18 cellular contexts compared by ENCODE assay signal in genomic region chr22:23904855-23905254, GRCh38. TPM values are rescaled to one million over a fixed set of nuclear protein-coding genes. Genes with fewer than 3 reads are reported as not detected.
DNase-seq lines count a peak whose midpoint lies in the region; ATAC-seq, FAIRE-seq and TF ChIP-seq lines count a peak whose summit lies in the region.
"Had no signal": no experiment of that assay in that cellular context is flagged by ENCODE, and none has a peak within 500 bp of the region (broad histone marks: within the 10 kb centered on the region; RNA-seq: fewer than 3 reads in every experiment).

No MANE protein-coding gene starts in this region.

- no peaks in the 10 kb centered on the region for H3K9me3 ChIP-seq in HepG2 (ENCODE audit: low read length)
- no peaks in the 10 kb centered on the region for H3K9me3 ChIP-seq in spleen

- H3K36me3 ChIP-seq in HepG2 (replicated peaks in 1 of 2; ENCODE audit: control insufficient read depth in 1 of 2, insufficient read depth in 2 of 2, low read length in 2 of 2) (no peaks in the 10 kb centered on the region), spleen (peaks cover 0 to 4% (median 0%) of the 10 kb centered on the region in 6 donors)

- CTCF ChIA-PET in HepG2 (lab: Yijun Ruan, JAX; ENCODE audit: low intra/inter-chr PET ratio, low total read pairs) = no interaction called here

- no peak overlapping the region for H2AFZ ChIP-seq in HepG2 (ENCODE audit: low read length)

- no peak overlapping the region for H3K4me3 Mint-ChIP-seq in central memory CD8-positive, alpha-beta T cell
- H3K4me3 Mint-ChIP-seq in stimulated activated naive CD8-positive, alpha-beta T cell treated with anti-CD3 and anti-CD28 coated beads, Interleukin-15, amount 100 ng/mL, for 72 hours = no peak overlapping the region
- H3K4me3 Mint-ChIP-seq in stimulated activated memory B cell treated with anti-CD40 and anti-IgM and Interleukin-4, amounts not matched to agents 10 μg/mL and 1 μg/mL and 100 μg/mL, for 72 hours = no peak overlapping the region
- H3K4me3 Mint-ChIP-seq: activated CD4-positive, alpha-beta T cell treated with anti-CD3 and anti-CD28 coated beads, Interleukin-2, amount 10 ng/mL, durations not matched to agents 7 days and 5 days; activated T-cell treated with anti-CD3 and anti-CD28 coated beads, Interleukin-2, amount 50 U/mL, for 24 hours; CD8-positive, alpha-beta T cell; mesothelial cell of epicardium had no signal

- H3K27ac ChIP-seq in HepG2 (ENCODE audit: extremely low read length, insufficient read depth, low read length) (no peak overlapping the region), spleen (peak overlapping the region in 6 of 8 donors; percentile 35 to 66 (median 53))

- TF ChIP-seq EP300 in HepG2 (IDR thresholded peaks at IDR 0.05; ENCODE audit: low read depth in 2 of 2, low read length in 2 of 2) (no peak), HepG2 (CRISPR knock-in tag; IDR thresholded peaks at IDR 0.05; ENCODE audit: borderline replicate concordance) (no peak)

- H3K9me3 Mint-ChIP-seq in central memory CD8-positive, alpha-beta T cell = no peaks in the 10 kb centered on the region
- H3K9me3 Mint-ChIP-seq in stimulated activated naive CD8-positive, alpha-beta T cell treated with anti-CD3 and anti-CD28 coated beads, Interleukin-15, amount 100 ng/mL, for 72 hours = no peaks in the 10 kb centered on the region
- peaks cover 4% of the 10 kb centered on the region for H3K9me3 Mint-ChIP-seq in stimulated activated memory B cell treated with anti-CD40 and anti-IgM and Interleukin-4, amounts not matched to agents 10 μg/mL and 1 μg/mL and 100 μg/mL, for 72 hours
- H3K9me3 Mint-ChIP-seq: activated CD4-positive, alpha-beta T cell treated with anti-CD3 and anti-CD28 coated beads, Interleukin-2, amount 10 ng/mL, durations not matched to agents 7 days and 5 days; activated T-cell treated with anti-CD3 and anti-CD28 coated beads, Interleukin-2, amount 50 U/mL, for 24 hours had no signal

- POLR2A ChIA-PET in HepG2 (lab: Yijun Ruan, JAX) = interaction anchor here (1.0 to 3.2 kb wide), 2 partner anchors 9 to 11 kb away, joined by 3 to 15 read pairs; partner anchors contain the start of gene MIF

- no peaks in the 10 kb centered on the region for H3K79me2 ChIP-seq in HepG2 (ENCODE audit: insufficient read depth, low read length)

- peak; percentile 26 for DNase-seq in MV-4-11 (lab: John Stamatoyannopoulos, UW)
- no peak for DNase-seq in central memory CD8-positive, alpha-beta T cell (ENCODE audit: low spot score in 2 of 2)
- DNase-seq in HepG2 (ENCODE audit: low spot score) = no peak
- DNase-seq in spleen = no peak
- DNase-seq in HK-2 (ENCODE audit: unreplicated experiment) = no peak
- DNase-seq in stimulated activated naive CD8-positive, alpha-beta T cell treated with anti-CD3 and anti-CD28 coated beads, Interleukin-15, amount 100 ng/mL, for 72 hours = no peak
- DNase-seq in mucosa of gallbladder (ENCODE audit: low spot score) = no peak
- DNase-seq: activated CD4-positive, alpha-beta T cell treated with anti-CD3 and anti-CD28 coated beads, Interleukin-2, amount 10 ng/mL, durations not matched to agents 7 days and 5 days; activated T-cell treated with anti-CD3 and anti-CD28 coated beads, Interleukin-2, amount 50 U/mL, for 24 hours; amniotic stem cell; CD8-positive, alpha-beta T cell; NCI-H146; RPMI8226; stimulated activated CD4-positive, alpha-beta T cell treated with anti-CD3 and anti-CD28 coated beads, Interleukin-4, amount 100 ng/mL, for 1 hour had no signal

- peaks cover 11% of the 10 kb centered on the region for H3K4me1 Mint-ChIP-seq in central memory CD8-positive, alpha-beta T cell
- peaks cover 11% of the 10 kb centered on the region for H3K4me1 Mint-ChIP-seq in stimulated activated naive CD8-positive, alpha-beta T cell treated with anti-CD3 and anti-CD28 coated beads, Interleukin-15, amount 100 ng/mL, for 72 hours
- peaks cover 5% of the 10 kb centered on the region for H3K4me1 Mint-ChIP-seq in stimulated activated memory B cell treated with anti-CD40 and anti-IgM and Interleukin-4, amounts not matched to agents 10 μg/mL and 1 μg/mL and 100 μg/mL, for 72 hours

- in situ Hi-C loops in HepG2 (cut with HindIII; ENCODE audit: extremely low pct_ligation_motif_present, low pct_unique_long_range_greater_than_20kb) = no loop called here

- H3K9ac ChIP-seq in HepG2 (ENCODE audit: insufficient read depth, low read depth, low read length) = no peak overlapping the region

- 82% methylated on average over 1 of the region's 2 CpGs for WGBS in HepG2 (ENCODE audit: low lambda C conversion rate)
- WGBS in spleen, 5 donors = 37 to 73% (median 46%) methylated on average over 2 of the region's 2 CpGs

- no peaks in the 10 kb centered on the region for H3K36me3 Mint-ChIP-seq in central memory CD8-positive, alpha-beta T cell (ENCODE audit: insufficient read depth)
- peaks cover 19% of the 10 kb centered on the region for H3K36me3 Mint-ChIP-seq in stimulated activated memory B cell treated with anti-CD40 and anti-IgM and Interleukin-4, amounts not matched to agents 10 μg/mL and 1 μg/mL and 100 μg/mL, for 72 hours

- H3K27ac Mint-ChIP-seq in central memory CD8-positive, alpha-beta T cell (ENCODE audit: low read depth) = peak overlapping the region; percentile 80
- H3K27ac Mint-ChIP-seq in stimulated activated naive CD8-positive, alpha-beta T cell treated with anti-CD3 and anti-CD28 coated beads, Interleukin-15, amount 100 ng/mL, for 72 hours = no peak overlapping the region
- no peak overlapping the region for H3K27ac Mint-ChIP-seq in stimulated activated memory B cell treated with anti-CD40 and anti-IgM and Interleukin-4, amounts not matched to agents 10 μg/mL and 1 μg/mL and 100 μg/mL, for 72 hours
- H3K27ac Mint-ChIP-seq: activated CD4-positive, alpha-beta T cell treated with anti-CD3 and anti-CD28 coated beads, Interleukin-2, amount 10 ng/mL, durations not matched to agents 7 days and 5 days; activated T-cell treated with anti-CD3 and anti-CD28 coated beads, Interleukin-2, amount 50 U/mL, for 24 hours; CD8-positive, alpha-beta T cell; mesothelial cell of epicardium had no signal

- intact Hi-C loops in HepG2 (cut with micrococcal nuclease; ENCODE audit: unreplicated experiment) = no loop called here
- intact Hi-C loops in spleen (cut with DNase I; ENCODE audit: low total_unique reads) = no loop called here

- H3K4me3 ChIP-seq in HepG2 (replicated peaks in 1 of 3; ENCODE audit: insufficient read depth in 1 of 3, low read depth in 2 of 3, low read length in 3 of 3) (no peak overlapping the region), spleen (no peak overlapping the region)

- BruUV-seq in HepG2 (replicated peaks; lab: Mats Ljungman, UMichigan) = no TSS peak

- TF ChIP-seq POLR2A in HepG2 (IDR thresholded peaks at IDR 0.05; ENCODE audit: insufficient read depth in 1 of 2, low read depth in 2 of 2, low read length in 2 of 2) = no peak
- no peak for TF ChIP-seq POLR2A in spleen (IDR thresholded peaks at IDR 0.05)

- no peak for TF ChIP-seq RAD21 in HepG2 (CRISPR knock-in tag; IDR thresholded peaks at IDR 0.05)

- H3K27me3 ChIP-seq in HepG2 (ENCODE audit: control insufficient read depth in 1 of 2, insufficient read depth in 2 of 2, low read length in 2 of 2) (no peaks in the 10 kb centered on the region), spleen (replicated peaks in 1 of 7) (no peaks in the 10 kb centered on the region)

- peaks cover 29% of the 10 kb centered on the region for H3K4me1 ChIP-seq in HepG2 (ENCODE audit: insufficient read depth, low read length)
- H3K4me1 ChIP-seq in spleen = peaks cover 0 to 23% (median 3%) of the 10 kb centered on the region in 6 donors

- no peak overlapping the region for H3K4me2 ChIP-seq in HepG2 (ENCODE audit: low read depth, low read length)

- H4K20me1 ChIP-seq in HepG2 (ENCODE audit: insufficient read depth, low read length) = no peaks in the 10 kb centered on the region

- H3K27me3 Mint-ChIP-seq in central memory CD8-positive, alpha-beta T cell = peaks cover 14% of the 10 kb centered on the region
- peaks cover 18% of the 10 kb centered on the region for H3K27me3 Mint-ChIP-seq in stimulated activated naive CD8-positive, alpha-beta T cell treated with anti-CD3 and anti-CD28 coated beads, Interleukin-15, amount 100 ng/mL, for 72 hours
- H3K27me3 Mint-ChIP-seq in stimulated activated memory B cell treated with anti-CD40 and anti-IgM and Interleukin-4, amounts not matched to agents 10 μg/mL and 1 μg/mL and 100 μg/mL, for 72 hours = no peaks in the 10 kb centered on the region
- H3K27me3 Mint-ChIP-seq: activated CD4-positive, alpha-beta T cell treated with anti-CD3 and anti-CD28 coated beads, Interleukin-2, amount 10 ng/mL, durations not matched to agents 7 days and 5 days; activated T-cell treated with anti-CD3 and anti-CD28 coated beads, Interleukin-2, amount 50 U/mL, for 24 hours had no signal

- TF ChIP-seq CTCF in HepG2 (CRISPR knock-in tag; IDR thresholded peaks at IDR 0.05) (no peak), spleen (IDR thresholded peaks at IDR 0.05 in 8 of 11, conservative IDR thresholded peaks at IDR 0.05 in 3 of 11) (no peak)

- FAIRE-seq in HepG2 (lab: Jason Lieb, UNC) = no peak

- no peak for ATAC-seq in central memory CD8-positive, alpha-beta T cell (replicated peaks; ENCODE audit: extremely low read depth, poor library complexity, severe bottlenecking)
- ATAC-seq in HepG2 = peak; percentile 26; the same call in 1 of the 3 replicates
- ATAC-seq in stimulated activated naive CD8-positive, alpha-beta T cell treated with anti-CD3 and anti-CD28 coated beads, Interleukin-15, amount 100 ng/mL, for 72 hours = no peak
- ATAC-seq in stimulated activated memory B cell treated with anti-CD40 and anti-IgM and Interleukin-4, amounts not matched to agents 10 μg/mL and 1 μg/mL and 100 μg/mL, for 72 hours = no peak
- ATAC-seq: CD8-positive, alpha-beta T cell had no signal

RNA-seq across cellular contexts. Expression of gene MIF, which starts 10.7 kb away (rescaled TPM):
- total RNA-seq in HepG2 (2016; rRNA removed; fragmentation: Illumina TruSeq; extraction: Trizol) (537 and 634 TPM in 2 replicates), spleen (100 to 1,000 TPM; 168 to 346 (median 211) TPM), mucosa of gallbladder (668 TPM)
- 570 and 829 TPM in 2 replicates for total RNA-seq in HepG2 (2016; cell fraction: cytosol; rRNA removed; fragmentation: Illumina TruSeq; extraction: Trizol; ENCODE audit: low read depth)
- total RNA-seq in HepG2 (2016; cell fraction: insoluble cytoplasmic fraction; rRNA removed; fragmentation: Illumina TruSeq; extraction: Trizol) = 593 and 629 TPM in 2 replicates
- 414 and 621 TPM in 2 replicates for total RNA-seq in HepG2 (2016; cell fraction: membrane; rRNA removed; fragmentation: Illumina TruSeq; extraction: Trizol)
- total RNA-seq in HepG2 (2016; cell fraction: nucleus; rRNA removed; fragmentation: Illumina TruSeq; extraction: Trizol) = 204 and 221 TPM in 2 replicates
- polyA plus RNA-seq in HepG2 (2011; rRNA removed) (675 and 735 TPM in 2 replicates), spleen (100 to 1,000 TPM; 421 to 580 (median 501) TPM)
- polyA plus RNA-seq in HepG2 (2011; cell fraction: cytosol; rRNA removed) = 339 and 935 TPM in 2 replicates
- 393 and 522 TPM in 2 replicates for polyA plus RNA-seq in HepG2 (2011; cell fraction: nucleus; rRNA removed)
- polyA plus RNA-seq in HepG2 (2012) = 517 and 606 TPM in 2 replicates
- polyA plus RNA-seq in HepG2 (2016; cell fraction: cytosol; fragmentation: Illumina TruSeq; extraction: Trizol; ENCODE audit: low read depth) = 534 and 721 TPM in 2 replicates
- polyA plus RNA-seq in HepG2 (2016; cell fraction: insoluble cytoplasmic fraction; fragmentation: Illumina TruSeq; extraction: Trizol; ENCODE audit: low read depth) = 399 and 403 TPM in 2 replicates
- polyA plus RNA-seq in HepG2 (2016; cell fraction: membrane; fragmentation: Illumina TruSeq; extraction: Trizol; ENCODE audit: low read depth) = 347 and 448 TPM in 2 replicates
- polyA plus RNA-seq in HepG2 (2016; cell fraction: nucleus; fragmentation: Illumina TruSeq; extraction: Trizol; ENCODE audit: insufficient read depth, low read depth) = 271 and 272 TPM in 2 replicates
- polyA minus RNA-seq in HepG2 (2011; rRNA and poly(A)+ RNA removed; ENCODE audit: low replicate concordance) = 92.9 and 418 TPM in 2 replicates
- 359 and 483 TPM in 2 replicates for polyA minus RNA-seq in HepG2 (2011; cell fraction: cytosol; rRNA and poly(A)+ RNA removed)
- 37.5 and 61.4 TPM in 2 replicates for polyA minus RNA-seq in HepG2 (2011; cell fraction: nucleus; rRNA and poly(A)+ RNA removed)
- total RNA-seq: G401 had no signal

RNA-seq across cellular contexts. Expression of gene SLC2A11, which starts 47.2 kb away (rescaled TPM):
- total RNA-seq in HepG2 (2016; rRNA removed; fragmentation: Illumina TruSeq; extraction: Trizol) (8.9 and 15.2 TPM in 2 replicates), spleen (10 to 100 TPM; 12.0 to 21.7 (median 16.9) TPM), mucosa of gallbladder (24.0 TPM)
- total RNA-seq in HepG2 (2016; cell fraction: cytosol; rRNA removed; fragmentation: Illumina TruSeq; extraction: Trizol; ENCODE audit: low read depth) = 9.3 TPM in 2 replicates
- 9.3 and 15.6 TPM in 2 replicates for total RNA-seq in HepG2 (2016; cell fraction: insoluble cytoplasmic fraction; rRNA removed; fragmentation: Illumina TruSeq; extraction: Trizol)
- total RNA-seq in HepG2 (2016; cell fraction: membrane; rRNA removed; fragmentation: Illumina TruSeq; extraction: Trizol) = 18.3 and 19.5 TPM in 2 replicates
- total RNA-seq in HepG2 (2016; cell fraction: nucleus; rRNA removed; fragmentation: Illumina TruSeq; extraction: Trizol) = 16.4 and 16.6 TPM in 2 replicates
- polyA plus RNA-seq in HepG2 (2011; rRNA removed) (15.4 and 18.6 TPM in 2 replicates), spleen (10 to 100 TPM; 15.6 to 23.5 (median 16.2) TPM)
- polyA plus RNA-seq in HepG2 (2011; cell fraction: cytosol; rRNA removed) = 16.1 and 19.7 TPM in 2 replicates
- polyA plus RNA-seq in HepG2 (2011; cell fraction: nucleus; rRNA removed) = 28.4 and 31.3 TPM in 2 replicates
- 11.1 and 17.5 TPM in 2 replicates for polyA plus RNA-seq in HepG2 (2012)
- 16.2 and 17.4 TPM in 2 replicates for polyA plus RNA-seq in HepG2 (2016; cell fraction: cytosol; fragmentation: Illumina TruSeq; extraction: Trizol; ENCODE audit: low read depth)
- polyA plus RNA-seq in HepG2 (2016; cell fraction: insoluble cytoplasmic fraction; fragmentation: Illumina TruSeq; extraction: Trizol; ENCODE audit: low read depth) = 8.6 and 11.3 TPM in 2 replicates
- polyA plus RNA-seq in HepG2 (2016; cell fraction: membrane; fragmentation: Illumina TruSeq; extraction: Trizol; ENCODE audit: low read depth) = 16.1 and 17.7 TPM in 2 replicates
- 31.8 and 34.3 TPM in 2 replicates for polyA plus RNA-seq in HepG2 (2016; cell fraction: nucleus; fragmentation: Illumina TruSeq; extraction: Trizol; ENCODE audit: insufficient read depth, low read depth)
- polyA minus RNA-seq in HepG2 (2011; rRNA and poly(A)+ RNA removed; ENCODE audit: low replicate concordance) = 11.5 and 32.8 TPM in 2 replicates
- 4.7 and 5.8 TPM in 2 replicates for polyA minus RNA-seq in HepG2 (2011; cell fraction: cytosol; rRNA and poly(A)+ RNA removed)
- polyA minus RNA-seq in HepG2 (2011; cell fraction: nucleus; rRNA and poly(A)+ RNA removed) = 21.2 and 32.8 TPM in 2 replicates
- total RNA-seq: G401 had no signal

RNA-seq across cellular contexts. Expression of gene GSTT2B, which starts 56.1 kb away (rescaled TPM):
- total RNA-seq in HepG2 (2016; rRNA removed; fragmentation: Illumina TruSeq; extraction: Trizol) = 0.53 and 1.5 TPM in 2 replicates
- total RNA-seq in HepG2 (2016; cell fraction: cytosol; rRNA removed; fragmentation: Illumina TruSeq; extraction: Trizol; ENCODE audit: low read depth) = 0.26 and 0.51 TPM in 2 replicates
- 0.62 and 1.2 TPM in 2 replicates for total RNA-seq in HepG2 (2016; cell fraction: insoluble cytoplasmic fraction; rRNA removed; fragmentation: Illumina TruSeq; extraction: Trizol)
- total RNA-seq in HepG2 (2016; cell fraction: membrane; rRNA removed; fragmentation: Illumina TruSeq; extraction: Trizol) = 0.45 and 0.74 TPM in 2 replicates
- total RNA-seq in HepG2 (2016; cell fraction: nucleus; rRNA removed; fragmentation: Illumina TruSeq; extraction: Trizol) = 1.4 and 1.9 TPM in 2 replicates
- 3.6 and 3.9 TPM in 2 replicates for polyA plus RNA-seq in HepG2 (2011; rRNA removed)
- polyA plus RNA-seq in HepG2 (2011; cell fraction: cytosol; rRNA removed) = 1.3 and 1.4 TPM in 2 replicates
- polyA plus RNA-seq in HepG2 (2011; cell fraction: nucleus; rRNA removed) = 20.9 and 22.8 TPM in 2 replicates
- polyA plus RNA-seq in HepG2 (2012) = 1.5 and 1.7 TPM in 2 replicates
- polyA plus RNA-seq in HepG2 (2016; cell fraction: cytosol; fragmentation: Illumina TruSeq; extraction: Trizol; ENCODE audit: low read depth) = 0.50 and 0.52 TPM in 2 replicates
- polyA plus RNA-seq in HepG2 (2016; cell fraction: insoluble cytoplasmic fraction; fragmentation: Illumina TruSeq; extraction: Trizol; ENCODE audit: low read depth) = 0.84 and 1.0 TPM in 2 replicates
- 0.49 and 0.61 TPM in 2 replicates for polyA plus RNA-seq in HepG2 (2016; cell fraction: membrane; fragmentation: Illumina TruSeq; extraction: Trizol; ENCODE audit: low read depth)
- 6.7 and 7.2 TPM in 2 replicates for polyA plus RNA-seq in HepG2 (2016; cell fraction: nucleus; fragmentation: Illumina TruSeq; extraction: Trizol; ENCODE audit: insufficient read depth, low read depth)
- polyA minus RNA-seq in HepG2 (2011; rRNA and poly(A)+ RNA removed; ENCODE audit: low replicate concordance) = 0.26 and 16.4 TPM in 2 replicates
- 0.79 TPM in 1 of 2 replicates, not detected in the other for polyA minus RNA-seq in HepG2 (2011; cell fraction: cytosol; rRNA and poly(A)+ RNA removed)
- polyA minus RNA-seq in HepG2 (2011; cell fraction: nucleus; rRNA and poly(A)+ RNA removed) = 0.75 and 1.4 TPM in 2 replicates
- total RNA-seq in spleen = 10 to 100 TPM in 1 of 7 donors, 1 to 10 TPM in 6; 2.0 to 11.6 (median 3.7) TPM
- 10 to 100 TPM in 1 of 3 donors, 1 to 10 TPM in 2; 4.7 to 11.6 (median 6.6) TPM for polyA plus RNA-seq in spleen
- 16.2 TPM for total RNA-seq in mucosa of gallbladder
- total RNA-seq: activated CD4-positive, alpha-beta T cell treated with anti-CD3 and anti-CD28 coated beads, Interleukin-2, amount 10 ng/mL, durations not matched to agents 7 days and 5 days; CD8-positive, alpha-beta T cell; G401; T-helper 2 cell treated with Interferon-gamma antibody and Interleukin-4, amounts not matched to agents 100 ng/mL and 5 ng/mL, for 36 hours had no signal
